In the genomic region with DNA sequence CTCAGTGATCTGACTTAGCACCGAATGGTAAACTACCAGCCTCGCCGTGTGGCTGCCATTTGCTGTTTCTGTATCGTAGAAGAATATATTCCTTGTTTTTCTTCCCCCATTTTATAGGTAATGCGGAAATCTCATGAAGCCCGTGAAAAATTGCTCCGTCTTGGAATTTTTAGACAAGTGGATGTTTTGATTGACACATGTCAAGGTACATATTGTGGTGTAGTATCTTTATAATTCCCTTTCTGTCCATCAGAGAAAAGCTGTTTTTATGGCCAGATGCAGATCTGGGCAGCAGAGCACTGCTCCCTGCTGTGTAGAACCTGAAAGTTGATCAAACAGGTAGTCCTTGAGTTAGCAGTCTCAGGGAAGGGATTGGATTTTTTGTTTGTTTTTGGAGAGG, we compare ENCODE assay signal across 22 cellular contexts.
"Had no signal": no experiment of that assay in that cellular context is flagged by ENCODE, and none has a peak within 500 bp of the region (broad histone marks: within the 10 kb centered on the region; RNA-seq: fewer than 3 reads in every experiment).

No MANE protein-coding gene starts in this region.

- H3K4me1 Mint-ChIP-seq: stimulated activated naive CD8-positive, alpha-beta T cell treated with anti-CD3 and anti-CD28 coated beads, Interleukin-15, amount 100 ng/mL, for 72 hours had no signal

- H3K27me3 Mint-ChIP-seq: naive thymus-derived CD4-positive, alpha-beta T cell; natural killer cell treated with Interleukin-12 subunit alpha and Interleukin-12 subunit beta and Interleukin-15 and Interleukin-18, amount 100 ng/mL, for 72 hours; progenitor cell of endocrine pancreas; stimulated activated naive CD8-positive, alpha-beta T cell treated with anti-CD3 and anti-CD28 coated beads, Interleukin-15, amount 100 ng/mL, for 72 hours; type B pancreatic cell had no signal

- H3K27ac Mint-ChIP-seq: immature natural killer cell; natural killer cell treated with Interleukin-12 subunit alpha and Interleukin-12 subunit beta and Interleukin-15 and Interleukin-18, amount 100 ng/mL, for 72 hours; progenitor cell of endocrine pancreas; stimulated activated naive CD8-positive, alpha-beta T cell treated with anti-CD3 and anti-CD28 coated beads, Interleukin-15, amount 100 ng/mL, for 72 hours; type B pancreatic cell had no signal

- DNase-seq: hypothalamus; immature natural killer cell; kidney; left colon; left lung; lower lobe of right lung; mammary epithelial cell; mesendoderm; midbrain; mucosa of descending colon; naive thymus-derived CD4-positive, alpha-beta T cell; ovary; stimulated activated CD4-positive, alpha-beta T cell treated with anti-CD3 and anti-CD28 coated beads, Interleukin-12 subunit alpha, Interleukin-12 subunit beta, amount 100 ng/mL, for 4 hours; stimulated activated CD4-positive, alpha-beta T cell treated with anti-CD3 and anti-CD28 coated beads, Interleukin-15, amount 100 ng/mL, for 24 hours; stimulated activated CD4-positive, alpha-beta T cell treated with anti-CD3 and anti-CD28 coated beads, Interleukin-2, amount 100 ng/mL, for 24 hours; stimulated activated CD4-positive, alpha-beta T cell treated with anti-CD3 and anti-CD28 coated beads, Interleukin-4, amount 100 ng/mL, for 1 hour; stimulated activated naive CD4-positive, alpha-beta T cell treated with Interleukin-2 at 50 U/mL for 16 hours; stimulated activated naive CD8-positive, alpha-beta T cell treated with anti-CD3 and anti-CD28 coated beads, Interleukin-15, amount 100 ng/mL, for 72 hours; substantia nigra had no signal

- H3K9me3 Mint-ChIP-seq: immature natural killer cell; naive thymus-derived CD4-positive, alpha-beta T cell; natural killer cell treated with Interleukin-12 subunit alpha and Interleukin-12 subunit beta and Interleukin-15 and Interleukin-18, amount 100 ng/mL, for 72 hours; stimulated activated naive CD8-positive, alpha-beta T cell treated with anti-CD3 and anti-CD28 coated beads, Interleukin-15, amount 100 ng/mL, for 72 hours; type B pancreatic cell had no signal

- ATAC-seq: left colon; left lung; lower lobe of right lung; mucosa of descending colon; naive thymus-derived CD4-positive, alpha-beta T cell; natural killer cell treated with Interleukin-12 subunit alpha and Interleukin-12 subunit beta and Interleukin-15 and Interleukin-18, amount 100 ng/mL, for 72 hours; stimulated activated naive CD8-positive, alpha-beta T cell treated with anti-CD3 and anti-CD28 coated beads, Interleukin-15, amount 100 ng/mL, for 72 hours had no signal

- H3K4me3 Mint-ChIP-seq: immature natural killer cell; natural killer cell treated with Interleukin-12 subunit alpha and Interleukin-12 subunit beta and Interleukin-15 and Interleukin-18, amount 100 ng/mL, for 72 hours; stimulated activated naive CD8-positive, alpha-beta T cell treated with anti-CD3 and anti-CD28 coated beads, Interleukin-15, amount 100 ng/mL, for 72 hours; type B pancreatic cell had no signal
